9 cellular contexts compared by ENCODE assay signal in the genomic region with DNA sequence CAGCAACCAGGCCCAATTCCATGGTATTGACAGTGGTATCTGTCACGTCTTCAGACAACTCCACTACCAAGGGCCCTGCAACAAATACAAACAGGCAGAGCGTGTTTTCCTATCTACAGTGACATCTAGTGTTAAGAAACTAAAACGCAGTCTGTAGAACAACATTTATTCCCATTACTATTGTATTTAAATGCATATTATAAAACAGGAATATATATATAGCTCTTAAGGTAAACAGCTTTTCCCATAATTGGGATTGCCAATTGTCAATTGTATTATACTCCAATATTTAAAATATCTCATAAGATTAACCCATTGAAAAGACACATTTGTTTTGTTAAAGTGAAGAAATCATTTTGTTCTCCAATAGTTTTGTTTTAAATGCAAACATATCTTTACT.
DNase-seq lines count a peak whose midpoint lies in the region; ATAC-seq, FAIRE-seq and TF ChIP-seq lines count a peak whose summit lies in the region.
"Had no signal": no experiment of that assay in that cellular context is flagged by ENCODE, and none has a peak within 500 bp of the region (broad histone marks: within the 10 kb centered on the region; RNA-seq: fewer than 3 reads in every experiment).

No MANE protein-coding gene starts in this region.

- TF ChIP-seq POLR2A in A549 (IDR thresholded peaks at IDR 0.05; ENCODE audit: low read length), result no peak
- TF ChIP-seq POLR2A in GM12891 (IDR thresholded peaks at IDR 0.05; ENCODE audit: low read depth, low read length), result no peak

- 5% methylated on average over 3 of the region's 3 CpGs for WGBS in A549 (ENCODE audit: missing lambda C conversion rate)
- 12% methylated on average over 3 of the region's 3 CpGs for WGBS in liver

- H3K9ac ChIP-seq in liver (ENCODE audit: low read depth in 1 of 2, low read length in 2 of 2), result no peak overlapping the region

- peak overlapping the region; percentile 31; the same call in 2 of the 3 replicates for H3K4me2 ChIP-seq in A549

- H3K4me1 ChIP-seq in A549 (peaks cover 20% of the 10 kb centered on the region), liver (ENCODE audit: control insufficient read depth in 4 of 4, insufficient read depth in 4 of 4, low read length in 3 of 4) (peaks cover 0 to 2% (median 0%) of the 10 kb centered on the region in 4 donors)

- H3K27ac Mint-ChIP-seq in chondrocyte (ENCODE audit: unreplicated experiment), result peak overlapping the region; percentile 66
- H3K27ac Mint-ChIP-seq in activated CD4-positive, alpha-beta memory T cell treated with anti-CD3 and anti-CD28 coated beads for 36 hours, result no peak overlapping the region
- H3K27ac Mint-ChIP-seq: dendritic cell treated with granulocyte-macrophage colony-stimulating factor and Interleukin-4, amounts not matched to agents 40 ng/mL and 50 ng/mL, for 4 days had no signal

- H3K27ac ChIP-seq in A549, result no peak overlapping the region
- no peak overlapping the region for H3K27ac ChIP-seq in liver (ENCODE audit: low read depth in 1 of 2, low read length in 2 of 2)

- no peaks in the 10 kb centered on the region for H3K27me3 ChIP-seq in liver (ENCODE audit: control insufficient read depth in 4 of 4, insufficient read depth in 4 of 4, low read length in 3 of 4)

- peaks cover 4% of the 10 kb centered on the region for H3K36me3 Mint-ChIP-seq in chondrocyte (ENCODE audit: low read depth)
- H3K36me3 Mint-ChIP-seq in activated CD4-positive, alpha-beta memory T cell treated with anti-CD3 and anti-CD28 coated beads for 36 hours, result peaks cover 2% of the 10 kb centered on the region

- H3K9me3 ChIP-seq in A549, result no peaks in the 10 kb centered on the region
- no peaks in the 10 kb centered on the region for H3K9me3 ChIP-seq in liver (ENCODE audit: control insufficient read depth in 4 of 4, low read length in 3 of 4)

- no peaks in the 10 kb centered on the region for H3K27me3 Mint-ChIP-seq in chondrocyte (ENCODE audit: low read depth)
- no peaks in the 10 kb centered on the region for H3K27me3 Mint-ChIP-seq in activated CD4-positive, alpha-beta memory T cell treated with anti-CD3 and anti-CD28 coated beads for 36 hours
- H3K27me3 Mint-ChIP-seq: dendritic cell treated with granulocyte-macrophage colony-stimulating factor and Interleukin-4, amounts not matched to agents 40 ng/mL and 50 ng/mL, for 4 days had no signal

- intact Hi-C loops in activated CD4-positive, alpha-beta memory T cell treated with anti-CD3 and anti-CD28 coated beads for 36 hours (cut with micrococcal nuclease), result loop anchor here (5.0 kb wide), 2 partner anchors 286 to 769 kb away; no protein-coding TSS in a partner anchor

- ATAC-seq in A549, result peak; percentile 74 to 87
- peak; percentile 74 for ATAC-seq in HG03521 (IDR thresholded peaks at IDR 0.05; ENCODE audit: unreplicated experiment)

- CTCF ChIA-PET in A549 (lab: Yijun Ruan, JAX), result interaction anchor here (0.6 to 2.6 kb wide), 40 partner anchors 10 to 1085 kb away, joined by 3 to 23 read pairs (median 3); no protein-coding TSS in a partner anchor
- CTCF ChIA-PET in activated CD4-positive, alpha-beta memory T cell treated with anti-CD3 and anti-CD28 coated beads for 36 hours (lab: Charles Lee), result interaction anchor here (0.6 to 1.5 kb wide), 20 partner anchors 8 to 767 kb away, joined by 3 to 7 read pairs (median 3); no protein-coding TSS in a partner anchor

- TF ChIP-seq RAD21 in A549 (conservative IDR thresholded peaks at IDR 0.05 in 1 of 2, IDR thresholded peaks at IDR 0.05 in 1 of 2) (peak; percentile 75 to 87), liver (IDR thresholded peaks at IDR 0.05) (peak; percentile 84 to 93)

- DNase-seq in A549 (ENCODE audit: low read depth in 1 of 2, low spot score in 1 of 2), result peak; percentile 30 to 64
- peak; percentile 5 for DNase-seq in GM12891 (ENCODE audit: insufficient read length, low spot score)
- DNase-seq in NCI-H82 (lab: John Stamatoyannopoulos, UW), result peak; percentile 82
- DNase-seq in chondrocyte (ENCODE audit: low spot score), result no peak
- no peak for DNase-seq in activated CD4-positive, alpha-beta memory T cell treated with anti-CD3 and anti-CD28 coated beads for 36 hours
- DNase-seq in occipital lobe (lab: John Stamatoyannopoulos, UW), result no peak

- H3K4me1 Mint-ChIP-seq in chondrocyte (ENCODE audit: low read depth), result peaks cover 26% of the 10 kb centered on the region
- H3K4me1 Mint-ChIP-seq in activated CD4-positive, alpha-beta memory T cell treated with anti-CD3 and anti-CD28 coated beads for 36 hours (ENCODE audit: low read depth), result peaks cover 4% of the 10 kb centered on the region

- H3K4me3 ChIP-seq in A549, result no peak overlapping the region
- no peak overlapping the region for H3K4me3 ChIP-seq in liver (ENCODE audit: low read depth in 1 of 3, low read length in 3 of 3)

- no peak overlapping the region for H3K4me3 Mint-ChIP-seq in chondrocyte (ENCODE audit: unreplicated experiment)
- no peak overlapping the region for H3K4me3 Mint-ChIP-seq in activated CD4-positive, alpha-beta memory T cell treated with anti-CD3 and anti-CD28 coated beads for 36 hours
- H3K4me3 Mint-ChIP-seq: dendritic cell treated with granulocyte-macrophage colony-stimulating factor and Interleukin-4, amounts not matched to agents 40 ng/mL and 50 ng/mL, for 4 days had no signal

- TF ChIP-seq CTCF in A549 (IDR thresholded peaks at IDR 0.05), result peak; percentile 85
- peak; percentile 95 for TF ChIP-seq CTCF in chondrocyte (IDR thresholded peaks at IDR 0.05)
- peak; percentile 68 for TF ChIP-seq CTCF in liver (IDR thresholded peaks at IDR 0.05; ENCODE audit: low read depth, low read length, missing input control)

- FAIRE-seq in A549 (lab: Jason Lieb, UNC) (peak; percentile 94), GM12891 (lab: Jason Lieb, UNC) (peak; percentile 59)

- H3K36me3 ChIP-seq in liver (ENCODE audit: control insufficient read depth in 4 of 4, insufficient read depth in 3 of 4, low read depth in 1 of 4, low read length in 3 of 4), result no peaks in the 10 kb centered on the region

- POLR2A ChIA-PET in A549 (lab: Yijun Ruan, JAX), result no interaction called here
- POLR2A ChIA-PET in activated CD4-positive, alpha-beta memory T cell treated with anti-CD3 and anti-CD28 coated beads for 36 hours (lab: Charles Lee), result no interaction called here

- no peak for TF ChIP-seq EP300 in A549 (IDR thresholded peaks at IDR 0.05)

- H3K9me3 Mint-ChIP-seq in chondrocyte (ENCODE audit: low read depth), result no peaks in the 10 kb centered on the region
- H3K9me3 Mint-ChIP-seq in activated CD4-positive, alpha-beta memory T cell treated with anti-CD3 and anti-CD28 coated beads for 36 hours, result no peaks in the 10 kb centered on the region
- H3K9me3 Mint-ChIP-seq: dendritic cell treated with granulocyte-macrophage colony-stimulating factor and Interleukin-4, amounts not matched to agents 40 ng/mL and 50 ng/mL, for 4 days had no signal

TF ChIP-seq in A549, 52 proteins besides CTCF, POLR2A, EP300 and RAD21:
- TF ChIP-seq SMC3 (IDR thresholded peaks at IDR 0.05), result peak; percentile 79
- no peak for TF ChIP-seq FOSB (CRISPR knock-in tag; IDR thresholded peaks at IDR 0.05)

TF ChIP-seq in GM12891, 5 proteins besides CTCF, POLR2A, EP300 and RAD21:
- TF ChIP-seq SPI1 (IDR thresholded peaks at IDR 0.05; ENCODE audit: low read depth, low read length), result no peak
- TF ChIP-seq PAX5 (IDR thresholded peaks at IDR 0.05; ENCODE audit: insufficient read depth, low read length, severe bottlenecking), result no peak
- TF ChIP-seq POU2F2 (IDR thresholded peaks at IDR 0.05; ENCODE audit: low read depth, low read length), result no peak
- no peak for TF ChIP-seq TAF1 (IDR thresholded peaks at IDR 0.05; ENCODE audit: low read depth, low read length)
- TF ChIP-seq POLR2AphosphoS5 (IDR thresholded peaks at IDR 0.05; ENCODE audit: low read depth, low read length), result no peak

TF ChIP-seq in liver, 16 proteins besides CTCF, POLR2A, EP300 and RAD21:
- TF ChIP-seq HNF4G (IDR thresholded peaks at IDR 0.05), result no peak
- no peak for TF ChIP-seq HNF4A (conservative IDR thresholded peaks at IDR 0.05)
- no peak for TF ChIP-seq FOXA1 (IDR thresholded peaks at IDR 0.05)
- TF ChIP-seq RXRA (IDR thresholded peaks at IDR 0.05), result no peak
- no peak for TF ChIP-seq YY1 (IDR thresholded peaks at IDR 0.05)
- peak; percentile 8 for TF ChIP-seq FOXA2 (IDR thresholded peaks at IDR 0.05)
- TF ChIP-seq SP1 (IDR thresholded peaks at IDR 0.05), result no peak
- no peak for TF ChIP-seq JUND (IDR thresholded peaks at IDR 0.05)
- TF ChIP-seq GABPA (IDR thresholded peaks at IDR 0.05 in 1 of 2, conservative IDR thresholded peaks at IDR 0.05 in 1 of 2), result no peak

Comparison
In these comparisons a context has a peak if more than half of its experiments do, and no peak if none do; other contexts are left out.
1. DNase-seq: peak in A549 (2 of 2), GM12891 (single experiment) and NCI-H82 (single experiment); none in chondrocyte (single experiment), activated CD4-positive, alpha-beta memory T cell treated with anti-CD3 and anti-CD28 coated beads for 36 hours (single experiment) and occipital lobe (single experiment).
2. Peak in every context shown above with its lines, with median percentiles within 50 percentile points of each other: CTCF ChIP-seq.